Comparison of ENCODE assay signal across 13 cellular contexts in genomic region chr9:121280715-121281613, GRCh38. TPM values are rescaled to one million over a fixed set of nuclear protein-coding genes. Genes with fewer than 3 reads are reported as not detected.
DNase-seq lines count a peak whose midpoint lies in the region; TF ChIP-seq lines count a peak whose summit lies in the region.
"Had no signal": no experiment of that assay in that cellular context is flagged by ENCODE, and none has a peak within 500 bp of the region (broad histone marks: within the 10 kb centered on the region; RNA-seq: fewer than 3 reads in every experiment).

No MANE protein-coding gene starts in this region.

- no peak overlapping the region for H3K4me2 ChIP-seq in neural progenitor cell

- no peaks in the 10 kb centered on the region for H3K27me3 ChIP-seq in dorsolateral prefrontal cortex
- H3K27me3 ChIP-seq in neural progenitor cell = peaks cover 59% of the 10 kb centered on the region

- no peaks in the 10 kb centered on the region for H3K36me3 ChIP-seq in neural progenitor cell

- CTCF ChIA-PET in activated naive CD4-positive, alpha-beta T cell treated with anti-CD3 and anti-CD28 coated beads, Interleukin-2, amount 10 ng/mL, durations not matched to agents 7 days and 5 days (lab: Charles Lee) = interaction anchor here (1.1 to 2.8 kb wide), 4 partner anchors 19 to 69 kb away, joined by 3 to 10 read pairs (median 6); no protein-coding TSS in a partner anchor

- no peak overlapping the region for H3K27ac Mint-ChIP-seq in activated naive CD4-positive, alpha-beta T cell treated with anti-CD3 and anti-CD28 coated beads, Interleukin-2, amount 10 ng/mL, durations not matched to agents 7 days and 5 days
- H3K27ac Mint-ChIP-seq in neural progenitor cell = peak overlapping the region; percentile 11
- peak overlapping the region; percentile 87 for H3K27ac Mint-ChIP-seq in type B pancreatic cell

- peak overlapping the region; percentile 63 to 100 (median 98) for H3K27ac ChIP-seq in dorsolateral prefrontal cortex
- H3K27ac ChIP-seq in neural progenitor cell = no peak overlapping the region

- H3K4me1 Mint-ChIP-seq in activated naive CD4-positive, alpha-beta T cell treated with anti-CD3 and anti-CD28 coated beads, Interleukin-2, amount 10 ng/mL, durations not matched to agents 7 days and 5 days = peaks cover 10% of the 10 kb centered on the region
- peaks cover 55% of the 10 kb centered on the region for H3K4me1 Mint-ChIP-seq in neural progenitor cell
- peaks cover 55% of the 10 kb centered on the region for H3K4me1 Mint-ChIP-seq in type B pancreatic cell (ENCODE audit: unreplicated experiment)

- H3K4me1 ChIP-seq in neural progenitor cell = peaks cover 20% of the 10 kb centered on the region

- H3F3A ChIP-seq in neural progenitor cell (ENCODE audit: low read depth) = peaks cover 19% of the 10 kb centered on the region

- H3K36me3 Mint-ChIP-seq in activated naive CD4-positive, alpha-beta T cell treated with anti-CD3 and anti-CD28 coated beads, Interleukin-2, amount 10 ng/mL, durations not matched to agents 7 days and 5 days = no peaks in the 10 kb centered on the region
- H3K36me3 Mint-ChIP-seq in neural progenitor cell (peaks cover 2% of the 10 kb centered on the region), type B pancreatic cell (no peaks in the 10 kb centered on the region)

- H3K9me3 ChIP-seq in neural progenitor cell (ENCODE audit: low read depth) = no peaks in the 10 kb centered on the region

- H3K9ac ChIP-seq in neural progenitor cell = no peak overlapping the region

- no peak overlapping the region for H3K4me3 Mint-ChIP-seq in activated naive CD4-positive, alpha-beta T cell treated with anti-CD3 and anti-CD28 coated beads, Interleukin-2, amount 10 ng/mL, durations not matched to agents 7 days and 5 days
- H3K4me3 Mint-ChIP-seq in neural progenitor cell = no peak overlapping the region
- H3K4me3 Mint-ChIP-seq in type B pancreatic cell = no peak overlapping the region

- H3K4me3 ChIP-seq in dorsolateral prefrontal cortex (peak overlapping the region in 7 of 59 donors; percentile 6 to 32 (median 13)), neural progenitor cell (no peak overlapping the region)

- H2AFZ ChIP-seq in neural progenitor cell (replicated peaks) = no peak overlapping the region

- intact Hi-C loops in dorsolateral prefrontal cortex (cut with DNase I) = loop anchor here (5.0 kb wide), 2 partner anchors 91 to 96 kb away; partner anchors contain the start of gene STOM (in 1 of the 2)

- peak; percentile 3 for DNase-seq in activated naive CD4-positive, alpha-beta T cell treated with anti-CD3 and anti-CD28 coated beads, Interleukin-2, amount 10 ng/mL, durations not matched to agents 7 days and 5 days
- DNase-seq in activated naive CD4-positive, alpha-beta T cell (lab: John Stamatoyannopoulos, UW) = no peak
- no peak for DNase-seq in dorsolateral prefrontal cortex
- no peak for DNase-seq in neural progenitor cell (ENCODE audit: low spot score)
- no peak for DNase-seq in type B pancreatic cell (ENCODE audit: extremely low spot score, unreplicated experiment)
- DNase-seq in NCI-H1092 (lab: John Stamatoyannopoulos, UW) = no peak
- DNase-seq in putamen (ENCODE audit: low spot score) = no peak
- no peak for DNase-seq in NCI-H2029 treated with DMSO at 0.1 percent for 48 hours (lab: John Stamatoyannopoulos, UW)
- DNase-seq: activated T-cell treated with anti-CD3 and anti-CD28 coated beads for 4 hours, cortex of kidney, Kasumi-1, NCI-H526 treated with DMSO at 0.1 percent for 48 hours, T-helper 2 cell had no signal

- TF ChIP-seq CTCF in dorsolateral prefrontal cortex (IDR thresholded peaks at IDR 0.05 in 54 of 56, conservative IDR thresholded peaks at IDR 0.05 in 2 of 56; ENCODE audit: low read depth in 1 of 56, partially characterized antibody in 56 of 56) (no peak), neural progenitor cell (IDR thresholded peaks at IDR 0.05) (no peak), type B pancreatic cell (conservative IDR thresholded peaks at IDR 0.05) (no peak)

- no peaks in the 10 kb centered on the region for H3K79me2 ChIP-seq in neural progenitor cell (ENCODE audit: low read depth)

- H3K27me3 Mint-ChIP-seq in activated naive CD4-positive, alpha-beta T cell treated with anti-CD3 and anti-CD28 coated beads, Interleukin-2, amount 10 ng/mL, durations not matched to agents 7 days and 5 days = peaks cover 23% of the 10 kb centered on the region
- H3K27me3 Mint-ChIP-seq in neural progenitor cell (ENCODE audit: insufficient read depth, low read depth) = no peaks in the 10 kb centered on the region
- no peaks in the 10 kb centered on the region for H3K27me3 Mint-ChIP-seq in type B pancreatic cell

- H4K20me1 ChIP-seq in neural progenitor cell (ENCODE audit: low read depth) = peaks cover 17% of the 10 kb centered on the region

- no peaks in the 10 kb centered on the region for H3K9me3 Mint-ChIP-seq in activated naive CD4-positive, alpha-beta T cell treated with anti-CD3 and anti-CD28 coated beads, Interleukin-2, amount 10 ng/mL, durations not matched to agents 7 days and 5 days
- H3K9me3 Mint-ChIP-seq in neural progenitor cell (no peaks in the 10 kb centered on the region), type B pancreatic cell (no peaks in the 10 kb centered on the region)

RNA-seq across cellular contexts. Expression of gene GSN, which starts 13.0 kb away (rescaled TPM):
- total RNA-seq in dorsolateral prefrontal cortex = 100 to 1,000 TPM in 119 of 120 experiments, 10 to 100 TPM in 1; 88.2 to 740 (median 233) TPM
- total RNA-seq in neural progenitor cell (ENCODE audit: low replicate concordance) = 72.1 and 114 TPM in 2 replicates
- total RNA-seq in type B pancreatic cell (ENCODE audit: low replicate concordance) = 80.0 and 159 TPM in 2 replicates
